ENCODE assay signal across 21 cellular contexts in genomic region chr9:109556786-109557185, GRCh38. TPM values are rescaled to one million over a fixed set of nuclear protein-coding genes. Genes with fewer than 3 reads are reported as not detected.
A peak's percentile ranks its signal among the peaks of the same experiment; 100 is the strongest.
DNase-seq lines count a peak whose midpoint lies in the region; ATAC-seq and TF ChIP-seq lines count a peak whose summit lies in the region.
"Had no signal": no experiment of that assay in that cellular context is flagged by ENCODE, and none has a peak within 500 bp of the region (broad histone marks: within the 10 kb centered on the region; RNA-seq: fewer than 3 reads in every experiment).

No MANE protein-coding gene starts in this region.

- H3K27me3 Mint-ChIP-seq in GM23338 (ENCODE audit: insufficient read depth, low read depth, poor library complexity), result peaks cover 4% of the 10 kb centered on the region

- peaks cover 18% of the 10 kb centered on the region; the same call in 1 of the 2 replicates for H3K9me2 ChIP-seq in GM23338 (ENCODE audit: insufficient read depth)

- H3K4me3 Mint-ChIP-seq in GM23338, result no peak overlapping the region
- H3K4me3 Mint-ChIP-seq: CD8-positive, alpha-beta memory T cell had no signal

- H3K27ac ChIP-seq in GM23338 (ENCODE audit: low read depth), result peak overlapping the region; percentile 47; the same call in 1 of the 2 replicates
- H3K27ac ChIP-seq in breast epithelium, result peak overlapping the region; percentile 70 to 73
- H3K27ac ChIP-seq in smooth muscle cell (ENCODE audit: low read depth), result peak overlapping the region; percentile 1
- no peak overlapping the region for H3K27ac ChIP-seq in stomach
- H3K27ac ChIP-seq: C4-2B, GM23248, SJSA1 had no signal

- H3K36me3 Mint-ChIP-seq in GM23338 (ENCODE audit: low read depth), result no peaks in the 10 kb centered on the region
- H3K36me3 Mint-ChIP-seq: CD8-positive, alpha-beta memory T cell had no signal

- ATAC-seq in GM23338, result no peak
- ATAC-seq: Panc1 had no signal

- no peaks in the 10 kb centered on the region for H3K27me3 ChIP-seq in GM23338 (ENCODE audit: insufficient read depth)
- H3K27me3 ChIP-seq in breast epithelium, result no peaks in the 10 kb centered on the region
- no peaks in the 10 kb centered on the region for H3K27me3 ChIP-seq in smooth muscle cell (ENCODE audit: low read depth)
- peaks cover 0 to 8% (median 0%) of the 10 kb centered on the region in 3 donors for H3K27me3 ChIP-seq in stomach
- H3K27me3 ChIP-seq: SJSA1 had no signal

- TF ChIP-seq CTCF in GM23338 (conservative IDR thresholded peaks at IDR 0.05; ENCODE audit: low read depth in 2 of 2) (no peak), breast epithelium (IDR thresholded peaks at IDR 0.05) (no peak), smooth muscle cell (IDR thresholded peaks at IDR 0.05; ENCODE audit: borderline replicate concordance, insufficient read depth, poor library complexity, severe bottlenecking) (no peak), stomach (IDR thresholded peaks at IDR 0.05) (no peak)

- no peaks in the 10 kb centered on the region for H3K36me3 ChIP-seq in GM23338 (ENCODE audit: insufficient read depth)
- no peaks in the 10 kb centered on the region for H3K36me3 ChIP-seq in breast epithelium
- H3K36me3 ChIP-seq in smooth muscle cell (ENCODE audit: low read depth), result no peaks in the 10 kb centered on the region
- H3K36me3 ChIP-seq in stomach, result no peaks in the 10 kb centered on the region
- H3K36me3 ChIP-seq: MG63, SJSA1 had no signal

- H3K4me1 ChIP-seq in GM23338 (ENCODE audit: insufficient read depth) (peaks cover 29% of the 10 kb centered on the region), breast epithelium (no peaks in the 10 kb centered on the region), smooth muscle cell (ENCODE audit: low read depth) (no peaks in the 10 kb centered on the region), stomach (no peaks in the 10 kb centered on the region)
- H3K4me1 ChIP-seq: SJSA1 had no signal

- no peak for TF ChIP-seq POLR2A in breast epithelium (IDR thresholded peaks at IDR 0.05)
- TF ChIP-seq POLR2A in stomach (IDR thresholded peaks at IDR 0.05), result no peak

- H4K20me1 ChIP-seq in GM23338 (replicated peaks; ENCODE audit: insufficient read depth), result no peaks in the 10 kb centered on the region
- no peaks in the 10 kb centered on the region for H4K20me1 ChIP-seq in smooth muscle cell (ENCODE audit: low read depth)

- no peak overlapping the region for H3K9ac ChIP-seq in smooth muscle cell (ENCODE audit: low read depth)
- H3K9ac ChIP-seq: GM23248 had no signal

- no peaks in the 10 kb centered on the region for H3K79me2 ChIP-seq in GM23338 (replicated peaks; ENCODE audit: insufficient read depth)
- H3K79me2 ChIP-seq in smooth muscle cell (ENCODE audit: low read depth), result no peaks in the 10 kb centered on the region

- H3K4me3 ChIP-seq in GM23338 (no peak overlapping the region), breast epithelium (no peak overlapping the region), smooth muscle cell (no peak overlapping the region), stomach (no peak overlapping the region)
- H3K4me3 ChIP-seq: GM23248, MG63, SJSA1 had no signal

- no peak for DNase-seq in GM23338 (ENCODE audit: low spot score)
- no peak for DNase-seq in breast epithelium (ENCODE audit: low spot score in 2 of 2)
- DNase-seq in islet precursor cell, result peak; percentile 72
- DNase-seq in smooth muscle cell (lab: John Stamatoyannopoulos, UW; ENCODE audit: unreplicated experiment), result no peak
- no peak for DNase-seq in activated CD4-positive, alpha-beta T cell treated with anti-CD3 and anti-CD28 coated beads, Interleukin-2, amount 50 U/mL, for 1 hour
- no peak for DNase-seq in A172 (ENCODE audit: low spot score)
- DNase-seq in stomach, result no peak
- no peak for DNase-seq in medulla oblongata (ENCODE audit: extremely low spot score)
- DNase-seq: CD8-positive, alpha-beta memory T cell; GDM1; GM23248; HCEC 1CT; IMR-90; Karpas-422; MG63; NCI-H1417 treated with DMSO at 0.1 percent for 48 hours; NCI-H187; NCI-H748 treated with DMSO at 0.1 percent for 48 hours had no signal

- H2AFZ ChIP-seq in GM23338, result peak overlapping the region; percentile 67
- no peak overlapping the region for H2AFZ ChIP-seq in smooth muscle cell (ENCODE audit: low read depth)
- H2AFZ ChIP-seq: GM23248 had no signal

- WGBS in smooth muscle cell (ENCODE audit: low lambda C conversion rate), result 48% methylated on average over 3 of the region's 3 CpGs
- WGBS in stomach, 5 donors, result 58 to 90% (median 69%) methylated on average over 3 of the region's 3 CpGs

- TF ChIP-seq EP300 in stomach (IDR thresholded peaks at IDR 0.05), result no peak

- H3K9me3 ChIP-seq in breast epithelium (no peaks in the 10 kb centered on the region), smooth muscle cell (replicated peaks; ENCODE audit: low read depth) (no peaks in the 10 kb centered on the region), stomach (no peaks in the 10 kb centered on the region)
- H3K9me3 ChIP-seq: MG63 had no signal

- no peaks in the 10 kb centered on the region for H3K9me3 Mint-ChIP-seq in GM23338

- intact Hi-C loops in breast epithelium (cut with DNase I; ENCODE audit: low total_unique reads) (no loop called here), stomach (cut with DNase I; ENCODE audit: low total_unique reads) (no loop called here)

- H3K4me1 Mint-ChIP-seq in GM23338, result peaks cover 35% of the 10 kb centered on the region
- H3K4me1 Mint-ChIP-seq: CD8-positive, alpha-beta memory T cell had no signal

- no peaks in the 10 kb centered on the region; the same call in 1 of the 2 replicates for H3F3A ChIP-seq in GM23338 (replicated peaks; ENCODE audit: low read depth)
- no peaks in the 10 kb centered on the region for H3F3A ChIP-seq in smooth muscle cell (ENCODE audit: low read depth)

- no peak overlapping the region; the same call in 1 of the 2 replicates for H3K27ac Mint-ChIP-seq in GM23338
- H3K27ac Mint-ChIP-seq: CD8-positive, alpha-beta memory T cell had no signal

- H3K4me2 ChIP-seq in GM23338 (peak overlapping the region; percentile 2), smooth muscle cell (no peak overlapping the region)

TF ChIP-seq in GM23338, 12 proteins besides CTCF, POLR2A, EP300 and RAD21 (continues in another document):
- TF ChIP-seq, protein P1, sequence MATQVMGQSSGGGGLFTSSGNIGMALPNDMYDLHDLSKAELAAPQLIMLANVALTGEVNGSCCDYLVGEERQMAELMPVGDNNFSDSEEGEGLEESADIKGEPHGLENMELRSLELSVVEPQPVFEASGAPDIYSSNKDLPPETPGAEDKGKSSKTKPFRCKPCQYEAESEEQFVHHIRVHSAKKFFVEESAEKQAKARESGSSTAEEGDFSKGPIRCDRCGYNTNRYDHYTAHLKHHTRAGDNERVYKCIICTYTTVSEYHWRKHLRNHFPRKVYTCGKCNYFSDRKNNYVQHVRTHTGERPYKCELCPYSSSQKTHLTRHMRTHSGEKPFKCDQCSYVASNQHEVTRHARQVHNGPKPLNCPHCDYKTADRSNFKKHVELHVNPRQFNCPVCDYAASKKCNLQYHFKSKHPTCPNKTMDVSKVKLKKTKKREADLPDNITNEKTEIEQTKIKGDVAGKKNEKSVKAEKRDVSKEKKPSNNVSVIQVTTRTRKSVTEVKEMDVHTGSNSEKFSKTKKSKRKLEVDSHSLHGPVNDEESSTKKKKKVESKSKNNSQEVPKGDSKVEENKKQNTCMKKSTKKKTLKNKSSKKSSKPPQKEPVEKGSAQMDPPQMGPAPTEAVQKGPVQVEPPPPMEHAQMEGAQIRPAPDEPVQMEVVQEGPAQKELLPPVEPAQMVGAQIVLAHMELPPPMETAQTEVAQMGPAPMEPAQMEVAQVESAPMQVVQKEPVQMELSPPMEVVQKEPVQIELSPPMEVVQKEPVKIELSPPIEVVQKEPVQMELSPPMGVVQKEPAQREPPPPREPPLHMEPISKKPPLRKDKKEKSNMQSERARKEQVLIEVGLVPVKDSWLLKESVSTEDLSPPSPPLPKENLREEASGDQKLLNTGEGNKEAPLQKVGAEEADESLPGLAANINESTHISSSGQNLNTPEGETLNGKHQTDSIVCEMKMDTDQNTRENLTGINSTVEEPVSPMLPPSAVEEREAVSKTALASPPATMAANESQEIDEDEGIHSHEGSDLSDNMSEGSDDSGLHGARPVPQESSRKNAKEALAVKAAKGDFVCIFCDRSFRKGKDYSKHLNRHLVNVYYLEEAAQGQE (IDR thresholded peaks at IDR 0.05; ENCODE audit: unreplicated experiment), result no peak
- TF ChIP-seq POLR2AphosphoS5 (IDR thresholded peaks at IDR 0.05; ENCODE audit: low read depth) (no peak), STAT1 (IDR thresholded peaks at IDR 0.05; ENCODE audit: unreplicated experiment) (no peak), NANOG (IDR thresholded peaks at IDR 0.05; ENCODE audit: borderline replicate concordance) (no peak), ZNF331 (CRISPR knock-in tag; IDR thresholded peaks at IDR 0.05; ENCODE audit: low read depth) (no peak)

RNA-seq across cellular contexts. Expression of gene PTPN3, which starts 58.7 kb away (rescaled TPM):
- 2.6 and 2.8 TPM in 2 replicates for total RNA-seq in GM23338 (2014; rRNA removed; shearing (Covaris generic))
- polyA plus RNA-seq in GM23338 (2016; fragmentation: Nextera tagmentation; extraction: Ambion mirVana) (1.0 and 1.4 TPM in 2 replicates), smooth muscle cell (2.2 and 5.3 TPM in 2 replicates), stomach (10 to 100 TPM in 2 of 3 donors, 1 to 10 TPM in 1; 8.0 to 14.4 (median 10.4) TPM)
- total RNA-seq in breast epithelium (10 to 100 TPM in 2 of 3 donors, 1 to 10 TPM in 1; 4.2 to 21.2 (median 14.4) TPM), smooth muscle cell (4.7 and 5.5 TPM in 2 replicates), stomach (10 to 100 TPM in 4 of 5 donors, 1 to 10 TPM in 1; 4.7 to 16.7 (median 13.4) TPM)
- total RNA-seq in A172 (2014; rRNA removed; shearing (Covaris generic)), result 7.8 and 10.3 TPM in 2 replicates
- polyA plus RNA-seq: CD8-positive, alpha-beta memory T cell had no signal

Comparison
In these comparisons a context has a peak if more than half of its experiments do, and no peak if none do; other contexts are left out.
1. H3K27ac ChIP-seq: peak in GM23338 (single experiment), breast epithelium (2 of 2) and smooth muscle cell (single experiment); none in stomach (0 of 5).